In the genomic region with DNA sequence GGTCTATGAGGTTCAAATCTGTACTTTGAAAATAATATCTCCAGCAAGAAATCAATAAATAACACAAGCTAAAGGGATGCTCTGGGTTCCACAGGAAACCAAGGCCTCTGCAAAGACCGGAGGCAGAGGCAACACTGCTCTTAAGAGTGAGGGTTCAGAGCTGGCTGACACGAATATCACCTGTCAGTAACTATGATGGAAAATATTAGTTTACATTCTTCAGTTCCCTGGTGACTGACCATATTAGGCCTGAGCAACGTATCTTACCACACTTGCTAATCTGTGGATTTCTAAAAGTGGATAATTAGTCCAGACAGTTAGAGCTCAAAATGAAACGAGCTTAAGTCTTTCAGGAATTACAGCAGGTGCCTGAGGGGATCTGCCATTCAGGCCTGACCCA, we compare ENCODE assay signal across 24 cellular contexts.
DNase-seq lines count a peak whose midpoint lies in the region; ATAC-seq, FAIRE-seq and TF ChIP-seq lines count a peak whose summit lies in the region.
"Had no signal": no experiment of that assay in that cellular context is flagged by ENCODE, and none has a peak within 500 bp of the region (broad histone marks: within the 10 kb centered on the region; RNA-seq: fewer than 3 reads in every experiment).

No MANE protein-coding gene starts in this region.

- H3K9ac ChIP-seq in endodermal cell (ENCODE audit: extremely low read depth, low read length, poor library complexity, severe bottlenecking): no peak overlapping the region
- H3K9ac ChIP-seq: BLaER1 treated with 17β-estradiol and CSF1 and Interleukin-3, amounts not matched to agents 10 nM and 100 nM had no signal

- no peak for TF ChIP-seq EP300 in A549 (IDR thresholded peaks at IDR 0.05)

- H3K4me2 ChIP-seq in A549: peak overlapping the region; percentile 54; the same call in 1 of the 3 replicates

- H3K27me3 Mint-ChIP-seq in endodermal cell (ENCODE audit: insufficient read depth): peaks cover 1% of the 10 kb centered on the region
- H3K27me3 Mint-ChIP-seq: activated naive CD4-positive, alpha-beta T cell treated with anti-CD3 and anti-CD28 coated beads, Interleukin-2, amount 10 ng/mL, durations not matched to agents 7 days and 5 days; progenitor cell of endocrine pancreas had no signal

- H3K27ac Mint-ChIP-seq in endodermal cell: no peak overlapping the region
- H3K27ac Mint-ChIP-seq: activated naive CD4-positive, alpha-beta T cell treated with anti-CD3 and anti-CD28 coated beads, Interleukin-2, amount 10 ng/mL, durations not matched to agents 7 days and 5 days; progenitor cell of endocrine pancreas had no signal

- peaks cover 1% of the 10 kb centered on the region for H3K9me3 Mint-ChIP-seq in endodermal cell
- H3K9me3 Mint-ChIP-seq: activated naive CD4-positive, alpha-beta T cell treated with anti-CD3 and anti-CD28 coated beads, Interleukin-2, amount 10 ng/mL, durations not matched to agents 7 days and 5 days; naive B cell had no signal

- no peaks in the 10 kb centered on the region for H3K36me3 ChIP-seq in endodermal cell (ENCODE audit: control insufficient read depth, insufficient read depth, low read length)
- H3K36me3 ChIP-seq: BLaER1 treated with 17β-estradiol and CSF1 and Interleukin-3, amounts not matched to agents 10 nM and 100 nM; lower lobe of right lung; SJCRH30 had no signal

- H3K4me1 ChIP-seq in A549 (peaks cover 14% of the 10 kb centered on the region), endodermal cell (ENCODE audit: control insufficient read depth, insufficient read depth, low read length) (peaks cover 5% of the 10 kb centered on the region)
- H3K4me1 ChIP-seq: lower lobe of right lung, SJCRH30 had no signal

- intact Hi-C loops in posterior cingulate gyrus (cut with DNase I): no loop called here

- H3K4me3 Mint-ChIP-seq in endodermal cell: no peak overlapping the region
- H3K4me3 Mint-ChIP-seq: activated naive CD4-positive, alpha-beta T cell treated with anti-CD3 and anti-CD28 coated beads, Interleukin-2, amount 10 ng/mL, durations not matched to agents 7 days and 5 days had no signal

- no peak for FAIRE-seq in A549 (lab: Jason Lieb, UNC)

- H3K27me3 ChIP-seq in endodermal cell (ENCODE audit: control insufficient read depth, insufficient read depth, low read length, poor library complexity, severe bottlenecking): no peaks in the 10 kb centered on the region
- H3K27me3 ChIP-seq: SJCRH30 had no signal

- no peaks in the 10 kb centered on the region for H3K36me3 Mint-ChIP-seq in endodermal cell (ENCODE audit: low read depth)
- H3K36me3 Mint-ChIP-seq: activated naive CD4-positive, alpha-beta T cell treated with anti-CD3 and anti-CD28 coated beads, Interleukin-2, amount 10 ng/mL, durations not matched to agents 7 days and 5 days; naive B cell had no signal

- TF ChIP-seq RAD21 in A549 (conservative IDR thresholded peaks at IDR 0.05 in 1 of 2, IDR thresholded peaks at IDR 0.05 in 1 of 2): no peak

- TF ChIP-seq CTCF in A549 (IDR thresholded peaks at IDR 0.05): no peak
- TF ChIP-seq CTCF in endodermal cell (conservative IDR thresholded peaks at IDR 0.05): no peak

- peak in 1 of 2 experiments; percentile 28; a peak in 1 of 6 replicates for ATAC-seq in A549
- peak; percentile 43 for ATAC-seq in GM21360 (IDR thresholded peaks at IDR 0.05; ENCODE audit: unreplicated experiment)
- ATAC-seq in HG03045 (IDR thresholded peaks at IDR 0.05; ENCODE audit: unreplicated experiment): peak; percentile 28
- ATAC-seq: lower lobe of right lung had no signal

- CTCF ChIA-PET in A549 (lab: Yijun Ruan, JAX): interaction anchor here (1.2 to 1.7 kb wide), 3 partner anchors 9 to 21 kb away, joined by 4 to 8 read pairs (median 4); no protein-coding TSS in a partner anchor

- H3K9me3 ChIP-seq in A549: no peaks in the 10 kb centered on the region
- H3K9me3 ChIP-seq in endodermal cell (ENCODE audit: control insufficient read depth, low read length): no peaks in the 10 kb centered on the region
- H3K9me3 ChIP-seq: BLaER1 treated with 17β-estradiol and CSF1 and Interleukin-3, amounts not matched to agents 10 nM and 100 nM; lower lobe of right lung; SJCRH30 had no signal

- WGBS in A549 (ENCODE audit: missing lambda C conversion rate): 80% methylated on average over 4 of the region's 4 CpGs
- WGBS in endodermal cell (ENCODE audit: insufficient coverage in 1 of 2, insufficient read length in 1 of 2), 2 experiments: 93% methylated on average over 3 to 4 of the region's 4 CpGs

- POLR2A ChIA-PET in A549 (lab: Yijun Ruan, JAX): no interaction called here

- TF ChIP-seq POLR2A in A549 (IDR thresholded peaks at IDR 0.05; ENCODE audit: low read length): no peak

- H3K27ac ChIP-seq in A549 (peak overlapping the region in 1 of 2 experiments; percentile 43; a peak in 3 of 6 replicates), endodermal cell (ENCODE audit: low read depth, low read length) (no peak overlapping the region)
- H3K27ac ChIP-seq: BLaER1 treated with 17β-estradiol and CSF1 and Interleukin-3, amounts not matched to agents 10 nM and 100 nM; coronary artery; epithelial cell of prostate; lower lobe of right lung; SJCRH30 had no signal

- peaks cover 14% of the 10 kb centered on the region for H3K4me1 Mint-ChIP-seq in endodermal cell
- H3K4me1 Mint-ChIP-seq: activated naive CD4-positive, alpha-beta T cell treated with anti-CD3 and anti-CD28 coated beads, Interleukin-2, amount 10 ng/mL, durations not matched to agents 7 days and 5 days had no signal

- DNase-seq in A549 (ENCODE audit: low read depth in 1 of 2, low spot score in 1 of 2) (no peak), endodermal cell (peak; percentile 5), posterior cingulate gyrus (no peak), Kasumi-1 (lab: John Stamatoyannopoulos, UW) (no peak)
- DNase-seq in stimulated activated CD4-positive, alpha-beta T cell treated with anti-CD3 and anti-CD28 coated beads, Interleukin-2, amount 100 ng/mL, for 24 hours: no peak
- DNase-seq in activated CD4-positive, alpha-beta T cell treated with anti-CD3 and anti-CD28 coated beads, Interleukin-2, amount 50 U/mL, for 4 hours: no peak
- DNase-seq: activated CD4-positive, alpha-beta T cell treated with anti-CD3 and anti-CD28 coated beads for 48 hours; activated naive CD4-positive, alpha-beta T cell treated with anti-CD3 and anti-CD28 coated beads, Interleukin-2, amount 10 ng/mL, durations not matched to agents 7 days and 5 days; DMS153; HCEC 1CT; lower lobe of right lung; naive B cell; NCI-H1930; NCI-H510A; OCI-M1; stimulated activated naive CD4-positive, alpha-beta T cell treated with Interleukin-2 at 50 U/mL for 16 hours; T1000 had no signal

- no peak overlapping the region for H3K4me3 ChIP-seq in A549
- H3K4me3 ChIP-seq in endodermal cell (ENCODE audit: low read length): no peak overlapping the region
- H3K4me3 ChIP-seq: BLaER1 treated with 17β-estradiol and CSF1 and Interleukin-3, amounts not matched to agents 10 nM and 100 nM; coronary artery; lower lobe of right lung; SJCRH30 had no signal

TF ChIP-seq in A549, 52 proteins besides CTCF, POLR2A, EP300 and RAD21:
- TF ChIP-seq HOXB13 (CRISPR knock-in tag; IDR thresholded peaks at IDR 0.05; ENCODE audit: low read depth) (no peak), POLR2AphosphoS2 (conservative IDR thresholded peaks at IDR 0.05; ENCODE audit: low read length) (no peak), CEBPB (IDR thresholded peaks at IDR 0.05) (no peak), ZC3H11A (IDR thresholded peaks at IDR 0.05) (no peak), KDM1A (IDR thresholded peaks at IDR 0.05; ENCODE audit: low read depth) (no peak), RFX5 (IDR thresholded peaks at IDR 0.05) (no peak), NFE2L2 (conservative IDR thresholded peaks at IDR 0.05; ENCODE audit: low read length) (no peak), MAFK (IDR thresholded peaks at IDR 0.05; ENCODE audit: partially characterized antibody) (no peak), CHD2 (IDR thresholded peaks at IDR 0.05; ENCODE audit: low read length, partially characterized antibody) (no peak), HOXB5 (CRISPR knock-in tag; IDR thresholded peaks at IDR 0.05) (no peak), MAZ (IDR thresholded peaks at IDR 0.05; ENCODE audit: borderline replicate concordance, low read depth, low read length) (no peak), EHF (CRISPR knock-in tag; IDR thresholded peaks at IDR 0.05) (no peak), CBX2 (IDR thresholded peaks at IDR 0.05; ENCODE audit: borderline replicate concordance, low read depth) (no peak), PHF8 (IDR thresholded peaks at IDR 0.05; ENCODE audit: borderline replicate concordance, low read depth) (no peak), RARB (CRISPR knock-in tag; IDR thresholded peaks at IDR 0.05) (no peak), CBX8 (IDR thresholded peaks at IDR 0.05) (no peak)
- TF ChIP-seq, protein P1, sequence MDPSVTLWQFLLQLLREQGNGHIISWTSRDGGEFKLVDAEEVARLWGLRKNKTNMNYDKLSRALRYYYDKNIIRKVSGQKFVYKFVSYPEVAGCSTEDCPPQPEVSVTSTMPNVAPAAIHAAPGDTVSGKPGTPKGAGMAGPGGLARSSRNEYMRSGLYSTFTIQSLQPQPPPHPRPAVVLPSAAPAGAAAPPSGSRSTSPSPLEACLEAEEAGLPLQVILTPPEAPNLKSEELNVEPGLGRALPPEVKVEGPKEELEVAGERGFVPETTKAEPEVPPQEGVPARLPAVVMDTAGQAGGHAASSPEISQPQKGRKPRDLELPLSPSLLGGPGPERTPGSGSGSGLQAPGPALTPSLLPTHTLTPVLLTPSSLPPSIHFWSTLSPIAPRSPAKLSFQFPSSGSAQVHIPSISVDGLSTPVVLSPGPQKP (IDR thresholded peaks at IDR 0.05; ENCODE audit: low read depth, low read length): no peak
- TF ChIP-seq, protein P2, sequence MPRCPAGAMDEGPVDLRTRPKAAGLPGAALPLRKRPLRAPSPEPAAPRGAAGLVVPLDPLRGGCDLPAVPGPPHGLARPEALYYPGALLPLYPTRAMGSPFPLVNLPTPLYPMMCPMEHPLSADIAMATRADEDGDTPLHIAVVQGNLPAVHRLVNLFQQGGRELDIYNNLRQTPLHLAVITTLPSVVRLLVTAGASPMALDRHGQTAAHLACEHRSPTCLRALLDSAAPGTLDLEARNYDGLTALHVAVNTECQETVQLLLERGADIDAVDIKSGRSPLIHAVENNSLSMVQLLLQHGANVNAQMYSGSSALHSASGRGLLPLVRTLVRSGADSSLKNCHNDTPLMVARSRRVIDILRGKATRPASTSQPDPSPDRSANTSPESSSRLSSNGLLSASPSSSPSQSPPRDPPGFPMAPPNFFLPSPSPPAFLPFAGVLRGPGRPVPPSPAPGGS (IDR thresholded peaks at IDR 0.05): no peak
TF ChIP-seq in A549: peak in this region for 0.
